7 cellular contexts compared by ENCODE assay signal in the genomic region with DNA sequence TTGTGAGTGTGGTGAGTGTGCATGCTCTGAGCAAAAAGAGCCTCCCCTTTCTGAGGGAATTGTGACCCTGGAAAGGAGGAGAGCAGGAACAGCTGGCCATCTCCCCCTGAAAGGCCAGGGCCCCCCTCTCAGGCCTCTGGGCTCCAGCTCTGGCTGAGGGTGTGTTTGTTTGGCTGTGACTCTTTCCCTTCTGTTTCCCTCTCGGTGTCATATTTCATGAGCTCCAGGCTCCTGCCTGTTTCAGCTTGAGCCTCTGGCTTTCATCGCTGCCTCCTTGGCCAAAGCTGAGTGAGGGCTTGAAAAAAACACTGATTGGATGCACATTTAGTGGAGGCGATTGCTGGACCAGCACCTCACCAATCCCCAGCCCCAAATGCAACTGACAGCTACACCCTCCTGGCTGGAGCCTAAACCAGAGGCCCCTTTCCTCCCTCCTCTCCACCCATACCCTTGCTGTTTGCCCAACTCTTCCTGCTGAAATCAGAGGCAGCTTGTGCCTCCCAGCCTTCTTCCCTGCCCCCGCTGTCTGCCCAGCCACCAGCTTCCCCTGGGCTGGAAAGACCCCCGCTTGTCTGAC.
DNase-seq lines count a peak whose midpoint lies in the region; ATAC-seq and TF ChIP-seq lines count a peak whose summit lies in the region.

No MANE protein-coding gene starts in this region.

- peaks cover 68% of the 10 kb centered on the region for H3K4me1 Mint-ChIP-seq in osteocyte (ENCODE audit: unreplicated experiment)

- peaks cover 2% of the 10 kb centered on the region for H3K36me3 Mint-ChIP-seq in osteocyte (ENCODE audit: unreplicated experiment)

- no peak overlapping the region for H3K4me3 ChIP-seq in MG63
- H3K4me3 ChIP-seq in SK-N-SH (ENCODE audit: low read depth in 2 of 2, low read length in 1 of 2): no peak overlapping the region

- peaks cover 45% of the 10 kb centered on the region for H4K20me1 ChIP-seq in SK-N-SH (ENCODE audit: insufficient read depth)

- H3K4me3 Mint-ChIP-seq in osteocyte (ENCODE audit: unreplicated experiment): peak overlapping the region; percentile 60

- H3K9ac ChIP-seq in SK-N-SH: no peak overlapping the region

- peak; percentile 34 to 67; a peak in 2 of 4 replicates for TF ChIP-seq EP300 in SK-N-SH (IDR thresholded peaks at IDR 0.05; ENCODE audit: borderline replicate concordance in 1 of 2, low read depth in 1 of 2, low read length in 1 of 2)

- peak; percentile 7; the same call in 1 of the 2 replicates for TF ChIP-seq RAD21 in SK-N-SH (IDR thresholded peaks at IDR 0.05; ENCODE audit: low read length)

- H3K27ac ChIP-seq in SK-N-SH (ENCODE audit: low read depth in 2 of 2, low read length in 1 of 2): peak overlapping the region; percentile 63 to 89

- WGBS in SK-N-SH (ENCODE audit: low lambda C conversion rate): 34% methylated on average over 5 of the region's 5 CpGs

- H3K27me3 ChIP-seq in MG63 (no peaks in the 10 kb centered on the region), SK-N-SH (ENCODE audit: insufficient read depth) (no peaks in the 10 kb centered on the region)

- POLR2A ChIA-PET in SK-N-SH (lab: Yijun Ruan, JAX): no interaction called here

- H3F3A ChIP-seq in SK-N-SH (replicated peaks; ENCODE audit: insufficient read depth): peaks cover 15% of the 10 kb centered on the region

- H3K9me2 ChIP-seq in SK-N-SH: no peaks in the 10 kb centered on the region

- H2AFZ ChIP-seq in SK-N-SH (ENCODE audit: low read depth): no peak overlapping the region

- DNase-seq in MG63: peak; percentile 98
- DNase-seq in SK-N-SH: peak; percentile 57
- DNase-seq in globus pallidus (ENCODE audit: low spot score): peak; percentile 61
- DNase-seq in osteocyte (ENCODE audit: extremely low spot score, unreplicated experiment): peak; percentile 86
- no peak for DNase-seq in T-helper 1 cell
- no peak for DNase-seq in LoVo (ENCODE audit: low spot score)

- no peaks in the 10 kb centered on the region for H3K9me3 Mint-ChIP-seq in osteocyte (ENCODE audit: unreplicated experiment)

- CTCF ChIA-PET in SK-N-SH (lab: Yijun Ruan, JAX): interaction anchor here (0.9 to 1.4 kb wide), 5 partner anchors 20 to 103 kb away, joined by 3 to 5 read pairs (median 4); partner anchors contain the start of gene DDR2

- H3K9me3 ChIP-seq in MG63: no peaks in the 10 kb centered on the region
- no peaks in the 10 kb centered on the region for H3K9me3 ChIP-seq in SK-N-SH

- peak overlapping the region; percentile 95 for H3K27ac Mint-ChIP-seq in osteocyte (ENCODE audit: unreplicated experiment)

- no peak for TF ChIP-seq CTCF in SK-N-SH (IDR thresholded peaks at IDR 0.05)
- TF ChIP-seq CTCF in osteocyte (IDR thresholded peaks at IDR 0.05): no peak

- H3K36me3 ChIP-seq in MG63 (peaks cover 18% of the 10 kb centered on the region), SK-N-SH (replicated peaks in 1 of 2; ENCODE audit: control insufficient read depth in 1 of 2, insufficient read depth in 2 of 2, low read length in 1 of 2) (peaks cover 12 to 13% of the 10 kb centered on the region in 2 experiments)

- peak overlapping the region; percentile 71 for H3K4me2 ChIP-seq in SK-N-SH

- H3K79me2 ChIP-seq in SK-N-SH (ENCODE audit: insufficient read depth): peaks cover 99% of the 10 kb centered on the region

- H3K4me1 ChIP-seq in SK-N-SH (ENCODE audit: control insufficient read depth in 1 of 2, insufficient read depth in 2 of 2, low read depth in 1 of 2, low read length in 1 of 2): peaks cover 36 to 47% of the 10 kb centered on the region in 2 experiments

- no peak for ATAC-seq in HG02973 (IDR thresholded peaks at IDR 0.05; ENCODE audit: unreplicated experiment)

- no peaks in the 10 kb centered on the region for H3K27me3 Mint-ChIP-seq in osteocyte (ENCODE audit: unreplicated experiment)

TF ChIP-seq in SK-N-SH, 30 proteins besides CTCF, POLR2A, EP300 and RAD21 (continues in another document):
- TF ChIP-seq EZH2phosphoT487 (IDR thresholded peaks at IDR 0.05; ENCODE audit: borderline replicate concordance, low read depth) (no peak), FOSL2 (IDR thresholded peaks at IDR 0.05; ENCODE audit: borderline replicate concordance, low read depth) (no peak; the same call in 1 of the 2 replicates), RFX5 (IDR thresholded peaks at IDR 0.05; ENCODE audit: low read length) (no peak), TCF12 (IDR thresholded peaks at IDR 0.05) (peak; percentile 87), GATA2 (CRISPR knock-in tag; IDR thresholded peaks at IDR 0.05) (no peak), SMC3 (IDR thresholded peaks at IDR 0.05; ENCODE audit: low read depth, low read length) (no peak), CHD2 (IDR thresholded peaks at IDR 0.05; ENCODE audit: low read length, partially characterized antibody) (peak; percentile 63), MAX (IDR thresholded peaks at IDR 0.05; ENCODE audit: low read depth) (peak; percentile 52; the same call in 1 of the 2 replicates), GABPA (IDR thresholded peaks at IDR 0.05; ENCODE audit: low read depth) (no peak), MXI1 (IDR thresholded peaks at IDR 0.05; ENCODE audit: low read depth, low read length) (peak; percentile 46; the same call in 1 of the 2 replicates), RXRA (IDR thresholded peaks at IDR 0.05; ENCODE audit: borderline replicate concordance, low read depth) (no peak), ELF1 (IDR thresholded peaks at IDR 0.05) (no peak), PBX3 (IDR thresholded peaks at IDR 0.05) (peak; percentile 71), MEF2A (IDR thresholded peaks at IDR 0.05; ENCODE audit: borderline replicate concordance, low read depth) (no peak), NFIC (IDR thresholded peaks at IDR 0.05; ENCODE audit: borderline replicate concordance) (peak; percentile 48; the same call in 1 of the 2 replicates), YY1 (IDR thresholded peaks at IDR 0.05; ENCODE audit: low read depth) (no peak), JUND (IDR thresholded peaks at IDR 0.05) (0 out of 2 replicates have a peak, but pooled peaks have one; percentile 30), NRF1 (IDR thresholded peaks at IDR 0.05; ENCODE audit: low read depth, low read length) (no peak), TEAD4 (IDR thresholded peaks at IDR 0.05; ENCODE audit: borderline replicate concordance, insufficient read depth) (no peak), IRF3 (IDR thresholded peaks at IDR 0.05; ENCODE audit: low read depth, low read length) (no peak), TAF1 (IDR thresholded peaks at IDR 0.05; ENCODE audit: borderline replicate concordance, low read depth, low read length) (no peak), FOXM1 (IDR thresholded peaks at IDR 0.05; ENCODE audit: low read depth) (no peak)
- TF ChIP-seq, protein P1, sequence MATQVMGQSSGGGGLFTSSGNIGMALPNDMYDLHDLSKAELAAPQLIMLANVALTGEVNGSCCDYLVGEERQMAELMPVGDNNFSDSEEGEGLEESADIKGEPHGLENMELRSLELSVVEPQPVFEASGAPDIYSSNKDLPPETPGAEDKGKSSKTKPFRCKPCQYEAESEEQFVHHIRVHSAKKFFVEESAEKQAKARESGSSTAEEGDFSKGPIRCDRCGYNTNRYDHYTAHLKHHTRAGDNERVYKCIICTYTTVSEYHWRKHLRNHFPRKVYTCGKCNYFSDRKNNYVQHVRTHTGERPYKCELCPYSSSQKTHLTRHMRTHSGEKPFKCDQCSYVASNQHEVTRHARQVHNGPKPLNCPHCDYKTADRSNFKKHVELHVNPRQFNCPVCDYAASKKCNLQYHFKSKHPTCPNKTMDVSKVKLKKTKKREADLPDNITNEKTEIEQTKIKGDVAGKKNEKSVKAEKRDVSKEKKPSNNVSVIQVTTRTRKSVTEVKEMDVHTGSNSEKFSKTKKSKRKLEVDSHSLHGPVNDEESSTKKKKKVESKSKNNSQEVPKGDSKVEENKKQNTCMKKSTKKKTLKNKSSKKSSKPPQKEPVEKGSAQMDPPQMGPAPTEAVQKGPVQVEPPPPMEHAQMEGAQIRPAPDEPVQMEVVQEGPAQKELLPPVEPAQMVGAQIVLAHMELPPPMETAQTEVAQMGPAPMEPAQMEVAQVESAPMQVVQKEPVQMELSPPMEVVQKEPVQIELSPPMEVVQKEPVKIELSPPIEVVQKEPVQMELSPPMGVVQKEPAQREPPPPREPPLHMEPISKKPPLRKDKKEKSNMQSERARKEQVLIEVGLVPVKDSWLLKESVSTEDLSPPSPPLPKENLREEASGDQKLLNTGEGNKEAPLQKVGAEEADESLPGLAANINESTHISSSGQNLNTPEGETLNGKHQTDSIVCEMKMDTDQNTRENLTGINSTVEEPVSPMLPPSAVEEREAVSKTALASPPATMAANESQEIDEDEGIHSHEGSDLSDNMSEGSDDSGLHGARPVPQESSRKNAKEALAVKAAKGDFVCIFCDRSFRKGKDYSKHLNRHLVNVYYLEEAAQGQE (IDR thresholded peaks at IDR 0.05; ENCODE audit: low read depth, low read length): no peak

Comparison
In these comparisons a context has a peak if more than half of its experiments do, and no peak if none do; other contexts are left out.
1. DNase-seq: peak in MG63 (single experiment), SK-N-SH (single experiment), globus pallidus (single experiment) and osteocyte (single experiment); none in T-helper 1 cell (0 of 5) and LoVo (single experiment).